Comparison of ENCODE assay signal across 2 cellular contexts in genomic region chr19:27794444-27795042, GRCh38.
A peak's percentile ranks its signal among the peaks of the same experiment; 100 is the strongest.
TF ChIP-seq lines count a peak whose summit lies in the region.

No MANE protein-coding gene starts in this region.

TF ChIP-seq in GM23338, 12 proteins besides CTCF, POLR2A, EP300 and RAD21 (continued from another document):
- TF ChIP-seq, protein P1, sequence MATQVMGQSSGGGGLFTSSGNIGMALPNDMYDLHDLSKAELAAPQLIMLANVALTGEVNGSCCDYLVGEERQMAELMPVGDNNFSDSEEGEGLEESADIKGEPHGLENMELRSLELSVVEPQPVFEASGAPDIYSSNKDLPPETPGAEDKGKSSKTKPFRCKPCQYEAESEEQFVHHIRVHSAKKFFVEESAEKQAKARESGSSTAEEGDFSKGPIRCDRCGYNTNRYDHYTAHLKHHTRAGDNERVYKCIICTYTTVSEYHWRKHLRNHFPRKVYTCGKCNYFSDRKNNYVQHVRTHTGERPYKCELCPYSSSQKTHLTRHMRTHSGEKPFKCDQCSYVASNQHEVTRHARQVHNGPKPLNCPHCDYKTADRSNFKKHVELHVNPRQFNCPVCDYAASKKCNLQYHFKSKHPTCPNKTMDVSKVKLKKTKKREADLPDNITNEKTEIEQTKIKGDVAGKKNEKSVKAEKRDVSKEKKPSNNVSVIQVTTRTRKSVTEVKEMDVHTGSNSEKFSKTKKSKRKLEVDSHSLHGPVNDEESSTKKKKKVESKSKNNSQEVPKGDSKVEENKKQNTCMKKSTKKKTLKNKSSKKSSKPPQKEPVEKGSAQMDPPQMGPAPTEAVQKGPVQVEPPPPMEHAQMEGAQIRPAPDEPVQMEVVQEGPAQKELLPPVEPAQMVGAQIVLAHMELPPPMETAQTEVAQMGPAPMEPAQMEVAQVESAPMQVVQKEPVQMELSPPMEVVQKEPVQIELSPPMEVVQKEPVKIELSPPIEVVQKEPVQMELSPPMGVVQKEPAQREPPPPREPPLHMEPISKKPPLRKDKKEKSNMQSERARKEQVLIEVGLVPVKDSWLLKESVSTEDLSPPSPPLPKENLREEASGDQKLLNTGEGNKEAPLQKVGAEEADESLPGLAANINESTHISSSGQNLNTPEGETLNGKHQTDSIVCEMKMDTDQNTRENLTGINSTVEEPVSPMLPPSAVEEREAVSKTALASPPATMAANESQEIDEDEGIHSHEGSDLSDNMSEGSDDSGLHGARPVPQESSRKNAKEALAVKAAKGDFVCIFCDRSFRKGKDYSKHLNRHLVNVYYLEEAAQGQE (IDR thresholded peaks at IDR 0.05; ENCODE audit: unreplicated experiment), result peak; percentile 66
- TF ChIP-seq STAT1 (IDR thresholded peaks at IDR 0.05; ENCODE audit: unreplicated experiment) (no peak), NANOG (IDR thresholded peaks at IDR 0.05; ENCODE audit: borderline replicate concordance) (no peak)

TF ChIP-seq in HepG2, 621 proteins besides CTCF, POLR2A, EP300 and RAD21 (continued from another document):
- TF ChIP-seq, protein P1 (IDR thresholded peaks at IDR 0.05; ENCODE audit: borderline replicate concordance in 1 of 2, low read depth in 1 of 2, low read length in 2 of 2), result peak; percentile 56 to 90
- TF ChIP-seq ZNF431 (CRISPR knock-in tag; IDR thresholded peaks at IDR 0.05; ENCODE audit: borderline replicate concordance, low read depth) (peak; percentile 51; the same call in 1 of the 2 replicates), SALL1 (CRISPR knock-in tag; IDR thresholded peaks at IDR 0.05) (0 out of 2 replicates have a peak, but pooled peaks have one; percentile 20), MIER2 (CRISPR knock-in tag; IDR thresholded peaks at IDR 0.05) (peak; percentile 74), ZNF468 (CRISPR knock-in tag; IDR thresholded peaks at IDR 0.05) (no peak), SAP130 (CRISPR knock-in tag; IDR thresholded peaks at IDR 0.05; ENCODE audit: low read depth) (peak; percentile 12; the same call in 1 of the 2 replicates), CEBPG (CRISPR knock-in tag; IDR thresholded peaks at IDR 0.05) (0 out of 2 replicates have a peak, but pooled peaks have one; percentile 10), ZNF138 (CRISPR knock-in tag; IDR thresholded peaks at IDR 0.05; ENCODE audit: low read depth) (no peak)
